Comparison of ENCODE assay signal across 28 cellular contexts in genomic region chr4:17968721-17969120, GRCh38.
"Had no signal": no experiment of that assay in that cellular context is flagged by ENCODE, and none has a peak within 500 bp of the region (broad histone marks: within the 10 kb centered on the region; RNA-seq: fewer than 3 reads in every experiment).

No MANE protein-coding gene starts in this region.

- FAIRE-seq: pancreas had no signal

- DNase-seq: hypothalamus; immature natural killer cell; left ventricle myocardium inferior; midbrain; mucosa of descending colon; naive thymus-derived CD4-positive, alpha-beta T cell; nucleus accumbens; pancreas; posterior cingulate gyrus; retina; right cardiac atrium; stimulated activated CD4-positive, alpha-beta T cell treated with anti-CD3 and anti-CD28 coated beads, Interleukin-12 subunit alpha, Interleukin-12 subunit beta, amount 100 ng/mL, for 4 hours; stimulated activated CD4-positive, alpha-beta T cell treated with anti-CD3 and anti-CD28 coated beads, Interleukin-15, amount 100 ng/mL, for 24 hours; stimulated activated CD4-positive, alpha-beta T cell treated with anti-CD3 and anti-CD28 coated beads, Interleukin-2, amount 100 ng/mL, for 24 hours; stimulated activated CD4-positive, alpha-beta T cell treated with anti-CD3 and anti-CD28 coated beads, Interleukin-4, amount 100 ng/mL, for 1 hour; stimulated activated naive CD4-positive, alpha-beta T cell; substantia nigra; uterus had no signal

- H3K36me3 ChIP-seq: left ventricle myocardium inferior, pancreas, prostate gland, tibial nerve, uterus had no signal

- H3K9me3 ChIP-seq: left ventricle myocardium inferior, mucosa of descending colon, pancreas, prostate gland, tibial nerve, uterus had no signal

- H3K27me3 Mint-ChIP-seq: memory B cell; naive thymus-derived CD4-positive, alpha-beta T cell; stimulated activated naive CD8-positive, alpha-beta T cell treated with anti-CD3 and anti-CD28 coated beads, Interleukin-15, Interleukin-2, amounts not matched to agents 100 ng/mL and 50 ng/mL, for 24 hours; type B pancreatic cell had no signal

- H3K4me3 ChIP-seq: left ventricle myocardium inferior, lung, mucosa of descending colon, pancreas, prostate gland, skin epidermis, tibial nerve, uterus had no signal

- H3K27ac Mint-ChIP-seq: immature natural killer cell; memory B cell; naive thymus-derived CD4-positive, alpha-beta T cell; nephron; stimulated activated naive CD8-positive, alpha-beta T cell treated with anti-CD3 and anti-CD28 coated beads, Interleukin-15, Interleukin-2, amounts not matched to agents 100 ng/mL and 50 ng/mL, for 24 hours; type B pancreatic cell had no signal

- ATAC-seq: mucosa of descending colon; naive thymus-derived CD4-positive, alpha-beta T cell; pancreas; right cardiac atrium; sciatic nerve had no signal

- H3K9me3 Mint-ChIP-seq: immature natural killer cell; memory B cell; naive thymus-derived CD4-positive, alpha-beta T cell; nephron; neural crest cell; stimulated activated naive CD8-positive, alpha-beta T cell treated with anti-CD3 and anti-CD28 coated beads, Interleukin-15, Interleukin-2, amounts not matched to agents 100 ng/mL and 50 ng/mL, for 24 hours; type B pancreatic cell had no signal

- H3K27ac ChIP-seq: left ventricle myocardium inferior, pancreas, prostate gland, tibial nerve, uterus had no signal

- H3K4me3 Mint-ChIP-seq: immature natural killer cell; memory B cell; naive thymus-derived CD4-positive, alpha-beta T cell; nephron; neural crest cell; stimulated activated naive CD8-positive, alpha-beta T cell treated with anti-CD3 and anti-CD28 coated beads, Interleukin-15, Interleukin-2, amounts not matched to agents 100 ng/mL and 50 ng/mL, for 24 hours; type B pancreatic cell had no signal

- H3K4me1 ChIP-seq: left ventricle myocardium inferior, prostate gland, tibial nerve, uterus had no signal

- H3K36me3 Mint-ChIP-seq: immature natural killer cell had no signal

- H3K27me3 ChIP-seq: pancreas, tibial nerve, uterus had no signal

- H3K4me1 Mint-ChIP-seq: nephron, neural crest cell had no signal
